ENCODE assay signal across 21 cellular contexts in the genomic region with DNA sequence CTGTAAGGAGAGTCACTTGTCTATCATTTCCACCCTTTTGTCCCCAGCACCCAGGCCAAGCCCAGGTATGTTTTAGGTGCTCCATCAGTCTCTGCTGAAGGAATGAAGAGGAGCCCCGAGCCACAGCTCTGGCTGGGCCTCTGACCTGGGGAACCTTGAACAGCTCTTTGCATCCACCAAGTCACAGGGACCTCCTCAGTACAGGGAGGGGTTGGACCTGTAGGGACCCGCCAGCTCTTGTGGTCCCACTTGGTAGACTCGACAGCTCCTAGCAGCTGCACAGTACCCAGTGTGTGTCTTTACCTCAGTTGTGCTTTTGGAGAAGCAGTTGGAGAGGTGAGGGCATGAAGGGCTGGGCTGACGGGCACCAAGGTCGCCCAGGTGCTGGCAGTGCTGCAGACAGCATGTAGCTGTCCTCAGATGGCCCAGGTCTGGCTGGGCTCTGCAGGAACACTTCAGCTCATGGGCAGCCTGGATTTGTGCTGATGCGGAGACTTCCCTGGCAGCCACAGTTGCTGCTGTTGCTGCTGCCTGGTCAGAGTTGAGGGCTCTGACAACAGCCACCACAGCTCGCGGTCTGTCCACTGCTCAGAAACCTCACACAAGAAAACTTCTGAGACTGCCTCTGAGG.
"Had no signal": no experiment of that assay in that cellular context is flagged by ENCODE, and none has a peak within 500 bp of the region (broad histone marks: within the 10 kb centered on the region; RNA-seq: fewer than 3 reads in every experiment).

No MANE protein-coding gene starts in this region.

- ATAC-seq: activated CD8-positive, alpha-beta memory T cell treated with anti-CD3 and anti-CD28 coated beads, Interleukin-2, amount 10 ng/mL, durations not matched to agents 7 days and 5 days; psoas muscle; sciatic nerve; stimulated activated memory B cell treated with anti-CD40 and anti-IgM and Interleukin-4, amounts not matched to agents 10 μg/mL and 1 μg/mL and 100 μg/mL, for 72 hours had no signal

- H3K36me3 ChIP-seq: uterus had no signal

- H3K27ac ChIP-seq: psoas muscle, uterus had no signal

- DNase-seq: activated B cell treated with CpG ODN at 0.5 μM for 24 hours; activated CD4-positive, alpha-beta memory T cell treated with anti-CD3 and anti-CD28 coated beads for 36 hours; activated CD4-positive, alpha-beta T cell treated with anti-CD3 and anti-CD28 coated beads for 4 hours; activated CD8-positive, alpha-beta memory T cell treated with anti-CD3 and anti-CD28 coated beads, Interleukin-2, amount 10 ng/mL, durations not matched to agents 7 days and 5 days; activated naive CD4-positive, alpha-beta T cell; activated naive CD8-positive, alpha-beta T cell treated with anti-CD3 and anti-CD28 coated beads for 36 hours; amniotic stem cell; caudate nucleus; dorsolateral prefrontal cortex; foreskin fibroblast; hippocampal formation; naive B cell; psoas muscle; stimulated activated CD4-positive, alpha-beta T cell treated with anti-CD3 and anti-CD28 coated beads, Interleukin-4, amount 100 ng/mL, for 1 hour; uterus had no signal

- H3K4me3 Mint-ChIP-seq: activated B cell treated with CpG ODN at 0.5 μM for 24 hours; activated CD4-positive, alpha-beta memory T cell treated with anti-CD3 and anti-CD28 coated beads for 36 hours; activated CD8-positive, alpha-beta memory T cell treated with anti-CD3 and anti-CD28 coated beads, Interleukin-2, amount 10 ng/mL, durations not matched to agents 7 days and 5 days; activated naive CD8-positive, alpha-beta T cell treated with anti-CD3 and anti-CD28 coated beads for 36 hours; naive B cell; neural crest cell; stimulated activated memory B cell treated with anti-CD40 and anti-IgM and Interleukin-4, amounts not matched to agents 10 μg/mL and 1 μg/mL and 100 μg/mL, for 72 hours; T-helper 2 cell treated with Interferon-gamma antibody and Interleukin-4, amounts not matched to agents 5 μg/mL and 100 μg/mL, for 36 hours had no signal

- H3K27ac Mint-ChIP-seq: activated B cell treated with CpG ODN at 0.5 μM for 24 hours; activated CD4-positive, alpha-beta memory T cell treated with anti-CD3 and anti-CD28 coated beads for 36 hours; activated CD8-positive, alpha-beta memory T cell treated with anti-CD3 and anti-CD28 coated beads, Interleukin-2, amount 10 ng/mL, durations not matched to agents 7 days and 5 days; activated naive CD8-positive, alpha-beta T cell treated with anti-CD3 and anti-CD28 coated beads for 36 hours; naive B cell; stimulated activated memory B cell treated with anti-CD40 and anti-IgM and Interleukin-4, amounts not matched to agents 10 μg/mL and 1 μg/mL and 100 μg/mL, for 72 hours; T-helper 2 cell treated with Interferon-gamma antibody and Interleukin-4, amounts not matched to agents 5 μg/mL and 100 μg/mL, for 36 hours had no signal

- H3K27me3 Mint-ChIP-seq: stimulated activated memory B cell treated with anti-CD40 and anti-IgM and Interleukin-4, amounts not matched to agents 10 μg/mL and 1 μg/mL and 100 μg/mL, for 72 hours had no signal

- H3K4me1 Mint-ChIP-seq: activated CD8-positive, alpha-beta memory T cell treated with anti-CD3 and anti-CD28 coated beads, Interleukin-2, amount 10 ng/mL, durations not matched to agents 7 days and 5 days; activated naive CD8-positive, alpha-beta T cell treated with anti-CD3 and anti-CD28 coated beads for 36 hours; neural crest cell had no signal

- H3K4me2 ChIP-seq: smooth muscle cell had no signal

- H3K36me3 Mint-ChIP-seq: activated CD4-positive, alpha-beta memory T cell treated with anti-CD3 and anti-CD28 coated beads for 36 hours; activated CD8-positive, alpha-beta memory T cell treated with anti-CD3 and anti-CD28 coated beads, Interleukin-2, amount 10 ng/mL, durations not matched to agents 7 days and 5 days; activated naive CD8-positive, alpha-beta T cell treated with anti-CD3 and anti-CD28 coated beads for 36 hours; naive B cell; stimulated activated memory B cell treated with anti-CD40 and anti-IgM and Interleukin-4, amounts not matched to agents 10 μg/mL and 1 μg/mL and 100 μg/mL, for 72 hours had no signal

- H3K4me1 ChIP-seq: psoas muscle, uterus had no signal

- H3K27me3 ChIP-seq: dorsolateral prefrontal cortex, uterus had no signal

- H3K4me3 ChIP-seq: dorsolateral prefrontal cortex, psoas muscle, smooth muscle cell, uterus had no signal

- H3K9me3 ChIP-seq: psoas muscle, uterus had no signal

- FAIRE-seq: TTC549 had no signal

- H3K9me3 Mint-ChIP-seq: activated B cell treated with CpG ODN at 0.5 μM for 24 hours; activated CD4-positive, alpha-beta memory T cell treated with anti-CD3 and anti-CD28 coated beads for 36 hours; activated naive CD8-positive, alpha-beta T cell treated with anti-CD3 and anti-CD28 coated beads for 36 hours; neural crest cell; stimulated activated memory B cell treated with anti-CD40 and anti-IgM and Interleukin-4, amounts not matched to agents 10 μg/mL and 1 μg/mL and 100 μg/mL, for 72 hours; T-helper 2 cell treated with Interferon-gamma antibody and Interleukin-4, amounts not matched to agents 5 μg/mL and 100 μg/mL, for 36 hours had no signal
